Comparison of ENCODE assay signal across 18 cellular contexts in the genomic region with DNA sequence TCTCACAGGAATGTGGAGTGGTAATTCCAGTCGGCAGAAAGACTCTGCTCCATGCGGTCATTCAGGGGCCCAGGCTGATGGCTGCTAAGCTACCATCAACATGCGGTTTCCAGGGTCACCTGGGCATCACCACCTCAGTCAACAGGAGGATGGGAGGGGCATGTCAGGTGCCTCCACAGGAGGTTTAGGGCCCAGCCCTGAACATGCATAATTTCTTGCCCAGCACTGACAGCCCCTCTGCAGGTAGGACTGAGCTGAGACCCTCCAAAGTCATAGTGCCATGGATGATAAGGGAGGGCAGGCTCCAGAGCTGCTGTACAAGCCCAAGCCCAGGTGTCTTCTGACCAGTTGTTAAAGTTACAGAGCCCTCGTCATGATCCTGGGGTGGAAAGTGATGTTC.
DNase-seq lines count a peak whose midpoint lies in the region; ATAC-seq and TF ChIP-seq lines count a peak whose summit lies in the region.
"Had no signal": no experiment of that assay in that cellular context is flagged by ENCODE, and none has a peak within 500 bp of the region (broad histone marks: within the 10 kb centered on the region; RNA-seq: fewer than 3 reads in every experiment).

No MANE protein-coding gene starts in this region.

- H3K9me3 ChIP-seq in stomach (peaks cover 4 to 14% (median 8%) of the 10 kb centered on the region in 4 donors), sigmoid colon (peaks cover 0 to 8% (median 1%) of the 10 kb centered on the region in 4 donors), ascending aorta (no peaks in the 10 kb centered on the region)

- TF ChIP-seq CTCF in stomach (IDR thresholded peaks at IDR 0.05), result no peak
- TF ChIP-seq CTCF in sigmoid colon (IDR thresholded peaks at IDR 0.05), result no peak
- TF ChIP-seq CTCF in ascending aorta (IDR thresholded peaks at IDR 0.05), result no peak

- TF ChIP-seq EP300 in stomach (IDR thresholded peaks at IDR 0.05), result no peak
- TF ChIP-seq EP300 in sigmoid colon (IDR thresholded peaks at IDR 0.05), result no peak

- H3K4me1 ChIP-seq in stomach, result no peaks in the 10 kb centered on the region
- no peaks in the 10 kb centered on the region for H3K4me1 ChIP-seq in sigmoid colon
- H3K4me1 ChIP-seq in ascending aorta, result no peaks in the 10 kb centered on the region

- H3K4me3 ChIP-seq in stomach, result no peak overlapping the region
- no peak overlapping the region for H3K4me3 ChIP-seq in sigmoid colon
- no peak overlapping the region for H3K4me3 ChIP-seq in ascending aorta
- H3K4me3 ChIP-seq: BLaER1 treated with 17β-estradiol and CSF1 and Interleukin-3, amounts not matched to agents 10 nM and 100 nM; GM12878; GM23248 had no signal

- no peak for ATAC-seq in Right ventricle myocardium inferior
- no peak for ATAC-seq in left lobe of liver
- ATAC-seq: GM12878, HCT116 had no signal

- peaks cover 0 to 32% (median 0%) of the 10 kb centered on the region in 3 donors for H3K27me3 ChIP-seq in stomach
- H3K27me3 ChIP-seq in sigmoid colon, result peaks cover 0 to 24% (median 0%) of the 10 kb centered on the region in 3 donors
- H3K27me3 ChIP-seq in ascending aorta, result no peaks in the 10 kb centered on the region
- H3K27me3 ChIP-seq: BLaER1 treated with 17β-estradiol and CSF1 and Interleukin-3, amounts not matched to agents 10 nM and 100 nM had no signal

- TF ChIP-seq POLR2A in stomach (IDR thresholded peaks at IDR 0.05) (no peak), sigmoid colon (IDR thresholded peaks at IDR 0.05) (no peak)

- intact Hi-C loops in cardiac septum (cut with DNase I) (no loop called here), Right ventricle myocardium inferior (cut with DNase I) (no loop called here), stomach (cut with DNase I; ENCODE audit: low total_unique reads) (no loop called here), sigmoid colon (cut with DNase I) (no loop called here), ascending aorta (cut with DNase I) (no loop called here)

- H3K27ac ChIP-seq in stomach (no peak overlapping the region), sigmoid colon (no peak overlapping the region), ascending aorta (no peak overlapping the region)
- H3K27ac ChIP-seq: 22Rv1; BLaER1 treated with 17β-estradiol and CSF1 and Interleukin-3, amounts not matched to agents 10 nM and 100 nM; GM23248 had no signal

- DNase-seq in cardiac septum (ENCODE audit: low spot score), result peak; percentile 58
- no peak for DNase-seq in Right ventricle myocardium inferior (ENCODE audit: missing footprints)
- DNase-seq in left lobe of liver (ENCODE audit: low spot score), result peak; percentile 6
- DNase-seq in stomach, result peak; percentile 3
- DNase-seq in sigmoid colon, result no peak
- DNase-seq in ascending aorta (ENCODE audit: low spot score in 2 of 2), result no peak
- DNase-seq: CD4-positive, alpha-beta T cell; CD8-positive, alpha-beta memory T cell; DMS 273 treated with DMSO at 0.1 percent for 48 hours; DMS79; EL; GDM1; GM23248; HFFc6 had no signal

- WGBS in stomach, 5 donors, result 78 to 88% (median 82%) methylated on average over 4 of the region's 4 CpGs
- WGBS in sigmoid colon, 2 donors, result 87 to 90% methylated on average over 4 of the region's 4 CpGs

- H3K36me3 ChIP-seq in stomach, result no peaks in the 10 kb centered on the region
- no peaks in the 10 kb centered on the region for H3K36me3 ChIP-seq in sigmoid colon
- no peaks in the 10 kb centered on the region for H3K36me3 ChIP-seq in ascending aorta
- H3K36me3 ChIP-seq: BLaER1 treated with 17β-estradiol and CSF1 and Interleukin-3, amounts not matched to agents 10 nM and 100 nM had no signal

Comparison
In these comparisons a context has a peak if more than half of its experiments do, and no peak if none do; other contexts are left out.
1. DNase-seq: peak in cardiac septum (single experiment), left lobe of liver (single experiment) and stomach (single experiment); none in Right ventricle myocardium inferior (single experiment), sigmoid colon (single experiment) and ascending aorta (0 of 2).